Comparison of ENCODE assay signal across 17 cellular contexts in the genomic region with DNA sequence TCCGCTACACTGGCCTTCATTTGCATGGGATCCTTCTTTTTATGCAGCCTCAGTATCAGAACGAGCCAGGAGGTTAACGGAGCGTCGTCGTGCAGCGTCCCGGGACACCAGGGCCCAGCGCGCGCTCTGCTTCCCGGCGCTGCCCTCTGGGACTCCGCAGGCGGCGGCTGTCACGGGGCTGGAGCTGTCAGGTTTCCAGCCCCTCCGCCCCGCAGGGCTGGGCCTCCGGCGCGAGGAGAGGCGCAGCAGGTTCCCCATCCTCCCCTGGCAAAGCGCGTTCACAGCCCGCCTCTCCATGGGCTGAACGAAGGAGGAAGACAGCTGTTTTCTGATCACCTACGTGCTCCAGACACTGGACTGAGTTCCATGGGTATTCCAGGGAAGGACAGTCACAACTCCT. TPM values are rescaled to one million over a fixed set of nuclear protein-coding genes. Genes with fewer than 3 reads are reported as not detected.
DNase-seq lines count a peak whose midpoint lies in the region; ATAC-seq, FAIRE-seq and TF ChIP-seq lines count a peak whose summit lies in the region.
"Had no signal": no experiment of that assay in that cellular context is flagged by ENCODE, and none has a peak within 500 bp of the region (broad histone marks: within the 10 kb centered on the region; RNA-seq: fewer than 3 reads in every experiment).

No MANE protein-coding gene starts in this region.

- no peaks in the 10 kb centered on the region for H3K36me3 Mint-ChIP-seq in glutamatergic neuron (ENCODE audit: unreplicated experiment)
- H3K36me3 Mint-ChIP-seq: CD8-positive, alpha-beta memory T cell; IgD-negative memory B cell had no signal

- peak; percentile 53 for DNase-seq in glutamatergic neuron
- DNase-seq in left lung = peak in 1 of 2 donors; percentile 79
- DNase-seq in smooth muscle cell (lab: John Stamatoyannopoulos, UW; ENCODE audit: unreplicated experiment) = no peak
- DNase-seq in pons (ENCODE audit: low spot score) = no peak
- DNase-seq in RCC 7860 (ENCODE audit: low spot score) = no peak
- DNase-seq: activated B cell treated with CpG ODN at 0.5 μM for 24 hours; adrenal gland; CD8-positive, alpha-beta memory T cell; central memory CD4-positive, alpha-beta T cell; effector memory CD4-positive, alpha-beta T cell; naive thymus-derived CD8-positive, alpha-beta T cell; NCI-H1930; NCI-H510A treated with DMSO at 0.1 percent for 48 hours; SHP77 treated with DMSO at 0.1 percent for 48 hours had no signal

- peaks cover 18% of the 10 kb centered on the region for H3K27me3 Mint-ChIP-seq in glutamatergic neuron (ENCODE audit: unreplicated experiment)

- FAIRE-seq in RCC 7860 (lab: Jason Lieb, UNC) = no peak

- no peaks in the 10 kb centered on the region for H3K79me2 ChIP-seq in smooth muscle cell (ENCODE audit: low read depth)

- H3K4me2 ChIP-seq in smooth muscle cell = peak overlapping the region; percentile 54

- no peaks in the 10 kb centered on the region for H4K20me1 ChIP-seq in smooth muscle cell (ENCODE audit: low read depth)

- no peaks in the 10 kb centered on the region for H3F3A ChIP-seq in smooth muscle cell (ENCODE audit: low read depth)

- no peak overlapping the region for H3K4me3 Mint-ChIP-seq in glutamatergic neuron (ENCODE audit: unreplicated experiment)
- H3K4me3 Mint-ChIP-seq: activated B cell treated with CpG ODN at 0.5 μM for 24 hours; CD8-positive, alpha-beta memory T cell; IgD-negative memory B cell; naive thymus-derived CD8-positive, alpha-beta T cell had no signal

- no peak; the same call in 1 of the 2 replicates for TF ChIP-seq RAD21 in Ishikawa (IDR thresholded peaks at IDR 0.05; ENCODE audit: low read depth)

- no peak for TF ChIP-seq EP300 in Ishikawa (IDR thresholded peaks at IDR 0.05; ENCODE audit: borderline replicate concordance)

- no peaks in the 10 kb centered on the region for H3K9me3 Mint-ChIP-seq in glutamatergic neuron (ENCODE audit: unreplicated experiment)
- H3K9me3 Mint-ChIP-seq: activated B cell treated with CpG ODN at 0.5 μM for 24 hours; naive thymus-derived CD8-positive, alpha-beta T cell had no signal

- H3K9me3 ChIP-seq in left lung (no peaks in the 10 kb centered on the region), smooth muscle cell (replicated peaks; ENCODE audit: low read depth) (no peaks in the 10 kb centered on the region)
- H3K9me3 ChIP-seq: adrenal gland had no signal

- H3K27me3 ChIP-seq in left lung (peaks cover 0 to 30% of the 10 kb centered on the region in 2 donors), smooth muscle cell (ENCODE audit: low read depth) (peaks cover 54% of the 10 kb centered on the region)
- H3K27me3 ChIP-seq: adrenal gland had no signal

- H2AFZ ChIP-seq in smooth muscle cell (ENCODE audit: low read depth) = no peak overlapping the region

- H3K36me3 ChIP-seq in left lung (no peaks in the 10 kb centered on the region), smooth muscle cell (ENCODE audit: low read depth) (no peaks in the 10 kb centered on the region)
- H3K36me3 ChIP-seq: adrenal gland had no signal

- intact Hi-C loops in left lung (cut with DNase I) = no loop called here

- H3K27ac ChIP-seq in left lung (no peak overlapping the region), smooth muscle cell (ENCODE audit: low read depth) (no peak overlapping the region)
- H3K27ac ChIP-seq: adrenal gland had no signal

- no peak overlapping the region for H3K9ac ChIP-seq in smooth muscle cell (ENCODE audit: low read depth)

- 7% methylated on average over 27 of the region's 28 CpGs for WGBS in smooth muscle cell (ENCODE audit: low lambda C conversion rate)

- no peak overlapping the region for H3K4me3 ChIP-seq in left lung
- no peak overlapping the region for H3K4me3 ChIP-seq in smooth muscle cell
- H3K4me3 ChIP-seq: adrenal gland had no signal

- no peak overlapping the region for H3K27ac Mint-ChIP-seq in glutamatergic neuron (ENCODE audit: unreplicated experiment)
- H3K27ac Mint-ChIP-seq: activated B cell treated with CpG ODN at 0.5 μM for 24 hours; CD8-positive, alpha-beta memory T cell; IgD-negative memory B cell; naive thymus-derived CD8-positive, alpha-beta T cell had no signal

- TF ChIP-seq CTCF in glutamatergic neuron (IDR thresholded peaks at IDR 0.05; ENCODE audit: partially characterized antibody, unreplicated experiment) (no peak), left lung (IDR thresholded peaks at IDR 0.05) (no peak), smooth muscle cell (IDR thresholded peaks at IDR 0.05; ENCODE audit: borderline replicate concordance, insufficient read depth, poor library complexity, severe bottlenecking) (no peak)

- ATAC-seq in left lung (peak; percentile 29), GM18519 (IDR thresholded peaks at IDR 0.05; ENCODE audit: low FRiP score, unreplicated experiment) (no peak)
- ATAC-seq: naive thymus-derived CD8-positive, alpha-beta T cell had no signal

- H3K4me1 ChIP-seq in left lung (no peaks in the 10 kb centered on the region), smooth muscle cell (ENCODE audit: low read depth) (no peaks in the 10 kb centered on the region)
- H3K4me1 ChIP-seq: adrenal gland had no signal

- H3K4me1 Mint-ChIP-seq in glutamatergic neuron (ENCODE audit: low read depth, unreplicated experiment) = no peaks in the 10 kb centered on the region
- H3K4me1 Mint-ChIP-seq: activated B cell treated with CpG ODN at 0.5 μM for 24 hours; CD8-positive, alpha-beta memory T cell; IgD-negative memory B cell had no signal

TF ChIP-seq in Ishikawa, 13 proteins besides CTCF, POLR2A, EP300 and RAD21:
- TF ChIP-seq TAF1 (IDR thresholded peaks at IDR 0.05; ENCODE audit: low read depth) (no peak), EGR1 (IDR thresholded peaks at IDR 0.05) (no peak), FOXM1 (IDR thresholded peaks at IDR 0.05; ENCODE audit: borderline replicate concordance, low read depth) (no peak), NFIC (IDR thresholded peaks at IDR 0.05) (peak; percentile 53), CREB1 (IDR thresholded peaks at IDR 0.05; ENCODE audit: low read depth) (no peak), ZBTB7A (IDR thresholded peaks at IDR 0.05; ENCODE audit: low read depth) (no peak), TCF12 (IDR thresholded peaks at IDR 0.05; ENCODE audit: low read depth) (peak; percentile 66; the same call in 1 of the 2 replicates), CEBPB (IDR thresholded peaks at IDR 0.05) (no peak), YY1 (IDR thresholded peaks at IDR 0.05; ENCODE audit: low read depth) (no peak), TEAD4 (IDR thresholded peaks at IDR 0.05) (no peak; the same call in 1 of the 2 replicates)
- TF ChIP-seq, protein P1, sequence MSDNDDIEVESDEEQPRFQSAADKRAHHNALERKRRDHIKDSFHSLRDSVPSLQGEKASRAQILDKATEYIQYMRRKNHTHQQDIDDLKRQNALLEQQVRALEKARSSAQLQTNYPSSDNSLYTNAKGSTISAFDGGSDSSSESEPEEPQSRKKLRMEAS (IDR thresholded peaks at IDR 0.05) = peak; percentile 84
- TF ChIP-seq, protein P2, sequence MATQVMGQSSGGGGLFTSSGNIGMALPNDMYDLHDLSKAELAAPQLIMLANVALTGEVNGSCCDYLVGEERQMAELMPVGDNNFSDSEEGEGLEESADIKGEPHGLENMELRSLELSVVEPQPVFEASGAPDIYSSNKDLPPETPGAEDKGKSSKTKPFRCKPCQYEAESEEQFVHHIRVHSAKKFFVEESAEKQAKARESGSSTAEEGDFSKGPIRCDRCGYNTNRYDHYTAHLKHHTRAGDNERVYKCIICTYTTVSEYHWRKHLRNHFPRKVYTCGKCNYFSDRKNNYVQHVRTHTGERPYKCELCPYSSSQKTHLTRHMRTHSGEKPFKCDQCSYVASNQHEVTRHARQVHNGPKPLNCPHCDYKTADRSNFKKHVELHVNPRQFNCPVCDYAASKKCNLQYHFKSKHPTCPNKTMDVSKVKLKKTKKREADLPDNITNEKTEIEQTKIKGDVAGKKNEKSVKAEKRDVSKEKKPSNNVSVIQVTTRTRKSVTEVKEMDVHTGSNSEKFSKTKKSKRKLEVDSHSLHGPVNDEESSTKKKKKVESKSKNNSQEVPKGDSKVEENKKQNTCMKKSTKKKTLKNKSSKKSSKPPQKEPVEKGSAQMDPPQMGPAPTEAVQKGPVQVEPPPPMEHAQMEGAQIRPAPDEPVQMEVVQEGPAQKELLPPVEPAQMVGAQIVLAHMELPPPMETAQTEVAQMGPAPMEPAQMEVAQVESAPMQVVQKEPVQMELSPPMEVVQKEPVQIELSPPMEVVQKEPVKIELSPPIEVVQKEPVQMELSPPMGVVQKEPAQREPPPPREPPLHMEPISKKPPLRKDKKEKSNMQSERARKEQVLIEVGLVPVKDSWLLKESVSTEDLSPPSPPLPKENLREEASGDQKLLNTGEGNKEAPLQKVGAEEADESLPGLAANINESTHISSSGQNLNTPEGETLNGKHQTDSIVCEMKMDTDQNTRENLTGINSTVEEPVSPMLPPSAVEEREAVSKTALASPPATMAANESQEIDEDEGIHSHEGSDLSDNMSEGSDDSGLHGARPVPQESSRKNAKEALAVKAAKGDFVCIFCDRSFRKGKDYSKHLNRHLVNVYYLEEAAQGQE (IDR thresholded peaks at IDR 0.05; ENCODE audit: low read depth) = no peak
- TF ChIP-seq, protein P3, sequence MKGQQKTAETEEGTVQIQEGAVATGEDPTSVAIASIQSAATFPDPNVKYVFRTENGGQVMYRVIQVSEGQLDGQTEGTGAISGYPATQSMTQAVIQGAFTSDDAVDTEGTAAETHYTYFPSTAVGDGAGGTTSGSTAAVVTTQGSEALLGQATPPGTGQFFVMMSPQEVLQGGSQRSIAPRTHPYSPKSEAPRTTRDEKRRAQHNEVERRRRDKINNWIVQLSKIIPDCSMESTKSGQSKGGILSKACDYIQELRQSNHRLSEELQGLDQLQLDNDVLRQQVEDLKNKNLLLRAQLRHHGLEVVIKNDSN (IDR thresholded peaks at IDR 0.05) = peak; percentile 47; the same call in 1 of the 2 replicates

RNA-seq across cellular contexts. Expression of a gene that starts 12.5 kb away (rescaled TPM):
- total RNA-seq in glutamatergic neuron (ENCODE audit: unreplicated experiment) (1.4 TPM), left lung (1 to 10 TPM; 2.6 to 4.8 TPM), smooth muscle cell (not detected in 2 replicates)
- polyA plus RNA-seq in smooth muscle cell = 0.34 TPM in 1 of 2 replicates, not detected in the other
